In the genomic region with DNA sequence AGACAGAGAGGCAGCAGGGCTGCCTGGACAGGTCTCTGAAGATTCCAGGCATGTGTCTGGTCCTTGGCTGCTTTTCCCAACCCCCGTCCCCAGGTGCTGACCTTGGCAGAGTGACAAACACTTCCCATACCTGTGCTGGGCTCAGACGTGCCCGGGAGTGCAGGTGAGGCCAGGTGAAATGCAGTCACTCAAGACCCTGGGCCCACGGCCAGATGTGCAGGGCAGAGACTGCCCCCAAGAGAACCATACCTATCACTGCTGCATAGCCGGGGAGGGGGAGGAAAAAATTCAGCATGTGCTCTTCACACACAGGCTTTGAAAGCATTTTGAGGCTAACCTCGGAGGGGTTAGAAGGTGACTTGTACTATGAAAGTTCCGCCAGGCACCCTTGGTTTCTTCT, we compare ENCODE assay signal across 15 cellular contexts. TPM values are rescaled to one million over a fixed set of nuclear protein-coding genes. Genes with fewer than 3 reads are reported as not detected.
A peak's percentile ranks its signal among the peaks of the same experiment; 100 is the strongest.
DNase-seq lines count a peak whose midpoint lies in the region; ATAC-seq and TF ChIP-seq lines count a peak whose summit lies in the region.
"Had no signal": no experiment of that assay in that cellular context is flagged by ENCODE, and none has a peak within 500 bp of the region (broad histone marks: within the 10 kb centered on the region; RNA-seq: fewer than 3 reads in every experiment).

No MANE protein-coding gene starts in this region.

- POLR2A ChIA-PET in activated CD4-positive, alpha-beta memory T cell treated with anti-CD3 and anti-CD28 coated beads, Interleukin-2, amount 10 ng/mL, durations not matched to agents 7 days and 5 days (lab: Charles Lee) = no interaction called here

- H3K4me1 Mint-ChIP-seq in type B pancreatic cell (ENCODE audit: unreplicated experiment) = peaks cover 33% of the 10 kb centered on the region
- H3K4me1 Mint-ChIP-seq in activated CD4-positive, alpha-beta memory T cell treated with anti-CD3 and anti-CD28 coated beads, Interleukin-2, amount 10 ng/mL, durations not matched to agents 7 days and 5 days = no peaks in the 10 kb centered on the region

- no peaks in the 10 kb centered on the region for H3K27me3 Mint-ChIP-seq in type B pancreatic cell
- H3K27me3 Mint-ChIP-seq in activated CD4-positive, alpha-beta memory T cell treated with anti-CD3 and anti-CD28 coated beads, Interleukin-2, amount 10 ng/mL, durations not matched to agents 7 days and 5 days = peaks cover 1% of the 10 kb centered on the region

- TF ChIP-seq CTCF in cardiac muscle cell (IDR thresholded peaks at IDR 0.05; ENCODE audit: low read depth, low read length) (no peak), type B pancreatic cell (conservative IDR thresholded peaks at IDR 0.05) (no peak)

- H3K9me3 ChIP-seq in cardiac muscle cell (ENCODE audit: low read depth) = no peaks in the 10 kb centered on the region
- no peaks in the 10 kb centered on the region for H3K9me3 ChIP-seq in iPS-20b (ENCODE audit: insufficient read depth, low read depth, low read length)

- peaks cover 5% of the 10 kb centered on the region for H3K36me3 Mint-ChIP-seq in type B pancreatic cell
- no peaks in the 10 kb centered on the region for H3K36me3 Mint-ChIP-seq in activated CD4-positive, alpha-beta memory T cell treated with anti-CD3 and anti-CD28 coated beads, Interleukin-2, amount 10 ng/mL, durations not matched to agents 7 days and 5 days (ENCODE audit: low read depth)

- H3K9ac ChIP-seq in iPS-20b (ENCODE audit: low read depth, low read length) = peak overlapping the region; percentile 49; the same call in 1 of the 2 replicates

- H3K9me3 Mint-ChIP-seq in type B pancreatic cell = no peaks in the 10 kb centered on the region
- no peaks in the 10 kb centered on the region for H3K9me3 Mint-ChIP-seq in activated CD4-positive, alpha-beta memory T cell treated with anti-CD3 and anti-CD28 coated beads, Interleukin-2, amount 10 ng/mL, durations not matched to agents 7 days and 5 days

- H3K4me3 ChIP-seq in cardiac muscle cell (no peak overlapping the region), iPS-20b (ENCODE audit: low read length) (no peak overlapping the region)

- H3K36me3 ChIP-seq in cardiac muscle cell (no peaks in the 10 kb centered on the region), iPS-20b (ENCODE audit: insufficient read depth, low read depth, low read length) (peaks cover 7% of the 10 kb centered on the region; the same call in 1 of the 2 replicates)

- H3K4me3 Mint-ChIP-seq in type B pancreatic cell = no peak overlapping the region
- no peak overlapping the region for H3K4me3 Mint-ChIP-seq in activated CD4-positive, alpha-beta memory T cell treated with anti-CD3 and anti-CD28 coated beads, Interleukin-2, amount 10 ng/mL, durations not matched to agents 7 days and 5 days

- ATAC-seq in GM19351 (IDR thresholded peaks at IDR 0.05; ENCODE audit: unreplicated experiment) (no peak), HG03521 (IDR thresholded peaks at IDR 0.05; ENCODE audit: unreplicated experiment) (no peak)

- DNase-seq in cardiac muscle cell (ENCODE audit: low read depth in 1 of 2, low spot score in 1 of 2) = no peak
- no peak for DNase-seq in cardiac septum (ENCODE audit: low spot score)
- peak; percentile 83 for DNase-seq in RPMI8226
- DNase-seq in type B pancreatic cell (ENCODE audit: extremely low spot score, unreplicated experiment) = no peak
- DNase-seq in activated CD4-positive, alpha-beta memory T cell treated with anti-CD3 and anti-CD28 coated beads, Interleukin-2, amount 10 ng/mL, durations not matched to agents 7 days and 5 days = no peak
- DNase-seq: ACHN; activated CD4-positive, alpha-beta T cell treated with anti-CD3 and anti-CD28 coated beads for 4 hours; effector memory CD4-positive, alpha-beta T cell; GOT3; NCI-H1436 treated with DMSO at 0.1 percent for 48 hours; occipital lobe; stimulated activated CD4-positive, alpha-beta T cell treated with anti-CD3 and anti-CD28 coated beads, Interleukin-12 subunit alpha, Interleukin-12 subunit beta, amount 100 ng/mL, for 4 hours had no signal

- H3K27me3 ChIP-seq in cardiac muscle cell = no peaks in the 10 kb centered on the region
- H3K27me3 ChIP-seq in iPS-20b (ENCODE audit: insufficient read depth, low read length) = no peaks in the 10 kb centered on the region

- H3K27ac ChIP-seq in cardiac muscle cell (peak overlapping the region; percentile 71), iPS-20b (ENCODE audit: low read length) (peak overlapping the region; percentile 52)

- peaks cover 30% of the 10 kb centered on the region for H3K4me1 ChIP-seq in cardiac muscle cell (ENCODE audit: low read depth)
- H3K4me1 ChIP-seq in iPS-20b (ENCODE audit: insufficient read depth, low read length) = peaks cover 40% of the 10 kb centered on the region

- peak overlapping the region; percentile 31 for H3K27ac Mint-ChIP-seq in type B pancreatic cell
- no peak overlapping the region for H3K27ac Mint-ChIP-seq in activated CD4-positive, alpha-beta memory T cell treated with anti-CD3 and anti-CD28 coated beads, Interleukin-2, amount 10 ng/mL, durations not matched to agents 7 days and 5 days

- intact Hi-C loops in cardiac septum (cut with DNase I) = no loop called here

- CTCF ChIA-PET in activated CD4-positive, alpha-beta memory T cell treated with anti-CD3 and anti-CD28 coated beads, Interleukin-2, amount 10 ng/mL, durations not matched to agents 7 days and 5 days (lab: Charles Lee) = no interaction called here

RNA-seq across cellular contexts. Expression of a gene that starts 22.6 kb away (rescaled TPM):
- total RNA-seq in cardiac muscle cell (14.2 and 16.1 TPM in 2 replicates), cardiac septum (6.3 TPM), type B pancreatic cell (ENCODE audit: low replicate concordance) (7.2 and 16.6 TPM in 2 replicates)
- polyA plus RNA-seq in cardiac muscle cell = 12.1 and 14.1 TPM in 2 replicates
- not detected for total RNA-seq in activated CD4-positive, alpha-beta memory T cell treated with anti-CD3 and anti-CD28 coated beads, Interleukin-2, amount 10 ng/mL, durations not matched to agents 7 days and 5 days
